Comparison of ENCODE assay signal across 20 cellular contexts in genomic region chr10:25502453-25502852, GRCh38.
"Had no signal": no experiment of that assay in that cellular context is flagged by ENCODE, and none has a peak within 500 bp of the region (broad histone marks: within the 10 kb centered on the region; RNA-seq: fewer than 3 reads in every experiment).

No MANE protein-coding gene starts in this region.

- H3K9me3 ChIP-seq: heart left ventricle, left lung, lower lobe of right lung, neutrophil, stomach, suprapubic skin, thyroid gland, upper lobe of left lung, uterus had no signal

- H3K4me3 ChIP-seq: dorsolateral prefrontal cortex, heart left ventricle, left lung, lower lobe of right lung, stomach, suprapubic skin, thyroid gland, upper lobe of left lung, uterus had no signal

- H3K4me1 Mint-ChIP-seq: memory B cell, naive B cell had no signal

- ATAC-seq: left lung, lower lobe of right lung, sciatic nerve had no signal

- H3K9me3 Mint-ChIP-seq: nephron had no signal

- H3K4me3 Mint-ChIP-seq: memory B cell, naive B cell, nephron had no signal

- H3K36me3 Mint-ChIP-seq: memory B cell, naive B cell had no signal

- H3K27ac Mint-ChIP-seq: memory B cell, naive B cell, nephron had no signal

- H3K4me1 ChIP-seq: left lung, lower lobe of right lung, stomach, suprapubic skin, thyroid gland, upper lobe of left lung, uterus had no signal

- DNase-seq: cortex of kidney; dorsolateral prefrontal cortex; effector CD8-positive, alpha-beta T cell; foreskin melanocyte; heart left ventricle; hypothalamus; left lung; lower lobe of right lung; naive B cell; stimulated activated CD4-positive, alpha-beta T cell treated with anti-CD3 and anti-CD28 coated beads, Interleukin-2, amount 100 ng/mL, for 24 hours; stimulated activated naive CD4-positive, alpha-beta T cell; stomach; thyroid gland; upper lobe of left lung; uterus had no signal

- H3K27me3 ChIP-seq: dorsolateral prefrontal cortex, heart left ventricle, left lung, neutrophil, stomach, suprapubic skin, thyroid gland, upper lobe of left lung, uterus had no signal

- H3K36me3 ChIP-seq: heart left ventricle, left lung, lower lobe of right lung, neutrophil, stomach, suprapubic skin, thyroid gland, upper lobe of left lung, uterus had no signal

- H3K27ac ChIP-seq: heart left ventricle, left lung, lower lobe of right lung, neutrophil, stomach, suprapubic skin, thyroid gland, upper lobe of left lung, uterus had no signal
